ENCODE assay signal across 7 cellular contexts in genomic region chr14:78836777-78837176, GRCh38.
DNase-seq lines count a peak whose midpoint lies in the region; ATAC-seq and TF ChIP-seq lines count a peak whose summit lies in the region.

No MANE protein-coding gene starts in this region.

- no peak for TF ChIP-seq POLR2A in NB4 (IDR thresholded peaks at IDR 0.05; ENCODE audit: extremely low read depth, insufficient read length)

- no peaks in the 10 kb centered on the region for H3K36me3 ChIP-seq in osteoblast (ENCODE audit: insufficient read depth, low read length)

- H3K4me1 ChIP-seq in osteoblast (ENCODE audit: insufficient read depth, low read length): no peaks in the 10 kb centered on the region

- H3K27ac ChIP-seq in osteoblast (ENCODE audit: low read depth, low read length): no peak overlapping the region

- ATAC-seq in GM21737 (IDR thresholded peaks at IDR 0.05; ENCODE audit: unreplicated experiment): peak; percentile 59

- H3K79me2 ChIP-seq in osteoblast (ENCODE audit: insufficient read depth, low read length): no peaks in the 10 kb centered on the region

- DNase-seq in GM04504 (ENCODE audit: low read depth) (peak; percentile 23), NB4 (ENCODE audit: low read depth) (peak; percentile 78), SHP77 (lab: John Stamatoyannopoulos, UW) (peak; percentile 32 to 47), epithelial cell of proximal tubule (ENCODE audit: low read depth) (peak; percentile 45), osteoblast (ENCODE audit: insufficient read length, low spot score, missing footprints) (peak; percentile 25)
- DNase-seq in effector CD4-positive, alpha-beta T cell: no peak

- no peaks in the 10 kb centered on the region for H4K20me1 ChIP-seq in osteoblast (ENCODE audit: insufficient read depth, low read length)

- H3K4me3 ChIP-seq in NB4 (ENCODE audit: low read depth, low read length) (no peak overlapping the region), epithelial cell of proximal tubule (ENCODE audit: low read depth, low read length) (no peak overlapping the region), osteoblast (ENCODE audit: insufficient read depth, low read length) (no peak overlapping the region)

- H3K9me3 ChIP-seq in osteoblast (ENCODE audit: low read depth, low read length): no peaks in the 10 kb centered on the region

- TF ChIP-seq CTCF in NB4 (IDR thresholded peaks at IDR 0.05; ENCODE audit: low read depth, low read length): no peak
- peak; percentile 83 for TF ChIP-seq CTCF in epithelial cell of proximal tubule (conservative IDR thresholded peaks at IDR 0.05; ENCODE audit: low read depth, low read length)
- peak; percentile 45 for TF ChIP-seq CTCF in osteoblast (IDR thresholded peaks at IDR 0.05; ENCODE audit: extremely low read depth, low read depth, low read length)

- no peak overlapping the region for H2AFZ ChIP-seq in osteoblast (ENCODE audit: low read length)

- H3K27me3 ChIP-seq in osteoblast (ENCODE audit: insufficient read depth, low read length): no peaks in the 10 kb centered on the region

- no peak overlapping the region for H3K4me2 ChIP-seq in osteoblast (ENCODE audit: insufficient read depth, low read length)
